In the genomic region with DNA sequence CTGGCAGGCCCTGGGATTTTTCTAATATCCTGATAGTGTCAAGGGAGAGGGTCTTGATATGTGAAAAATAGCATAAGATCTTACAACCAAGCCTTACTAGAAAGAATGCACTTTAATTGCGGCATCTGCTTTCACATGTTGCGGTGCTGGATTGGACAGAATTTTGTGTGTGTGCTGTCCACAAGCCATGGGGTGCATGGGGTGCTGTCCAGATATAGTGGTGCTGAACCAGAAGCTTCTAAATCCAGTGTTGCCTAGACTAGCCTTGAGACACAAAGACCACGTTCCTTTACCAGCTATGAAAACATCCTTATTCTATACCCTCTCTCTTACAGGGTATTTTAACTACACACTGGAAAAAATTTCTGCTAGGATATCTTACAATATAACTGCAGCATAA, we compare ENCODE assay signal across 17 cellular contexts.
DNase-seq lines count a peak whose midpoint lies in the region; ATAC-seq, FAIRE-seq and TF ChIP-seq lines count a peak whose summit lies in the region.
"Had no signal": no experiment of that assay in that cellular context is flagged by ENCODE, and none has a peak within 500 bp of the region (broad histone marks: within the 10 kb centered on the region; RNA-seq: fewer than 3 reads in every experiment).

No MANE protein-coding gene starts in this region.

- H3K4me3 ChIP-seq in HCT116 (replicated peaks in 1 of 2; ENCODE audit: low read depth in 1 of 2, low read length in 2 of 2) = no peak overlapping the region
- H3K4me3 ChIP-seq in neural progenitor cell = no peak overlapping the region
- H3K4me3 ChIP-seq in gastrocnemius medialis = no peak overlapping the region
- H3K4me3 ChIP-seq: ovary, thyroid gland had no signal

- CTCF ChIA-PET in HCT116 (lab: Charles Lee) = no interaction called here

- H3K27ac ChIP-seq in HCT116 (ENCODE audit: low read depth, low read length) (no peak overlapping the region), neural progenitor cell (no peak overlapping the region), gastrocnemius medialis (no peak overlapping the region)
- H3K27ac ChIP-seq: ovary, thyroid gland had no signal

- no peaks in the 10 kb centered on the region for H3K9me2 ChIP-seq in HCT116 (ENCODE audit: insufficient read depth)

- H3K36me3 ChIP-seq in HCT116 (ENCODE audit: control insufficient read depth in 1 of 2, insufficient read depth in 2 of 2, low read length in 2 of 2) = no peaks in the 10 kb centered on the region
- H3K36me3 ChIP-seq in neural progenitor cell = no peaks in the 10 kb centered on the region
- H3K36me3 ChIP-seq in gastrocnemius medialis = no peaks in the 10 kb centered on the region
- H3K36me3 ChIP-seq: ovary, thyroid gland had no signal

- no peak overlapping the region for H3K4me3 Mint-ChIP-seq in neural progenitor cell
- H3K4me3 Mint-ChIP-seq: HFFc6 had no signal

- no peaks in the 10 kb centered on the region for H3F3A ChIP-seq in neural progenitor cell (ENCODE audit: low read depth)

- no peak for TF ChIP-seq RAD21 in HCT116 (IDR thresholded peaks at IDR 0.05; ENCODE audit: low read depth)

- H3K4me1 ChIP-seq in HCT116 (ENCODE audit: control insufficient read depth in 1 of 2, insufficient read depth in 2 of 2, low read length in 2 of 2) = no peaks in the 10 kb centered on the region
- H3K4me1 ChIP-seq in neural progenitor cell = no peaks in the 10 kb centered on the region
- no peaks in the 10 kb centered on the region for H3K4me1 ChIP-seq in gastrocnemius medialis
- H3K4me1 ChIP-seq: thyroid gland had no signal

- no peak for DNase-seq in HCT116 (ENCODE audit: low read depth, low spot score)
- DNase-seq in NCI-H226 = peak; percentile 17
- peak; percentile 63 for DNase-seq in ecto neural progenitor cell (ENCODE audit: low spot score)
- peak; percentile 77 for DNase-seq in neural progenitor cell (ENCODE audit: low spot score)
- DNase-seq in epidermal melanocyte (ENCODE audit: insufficient read length, low spot score) = no peak
- DNase-seq in GM12892 (ENCODE audit: insufficient read length) = no peak
- no peak for DNase-seq in gastrocnemius medialis
- DNase-seq: HFFc6; NCI-H1105 treated with DMSO at 0.1 percent for 48 hours; NCI-H2171 treated with DMSO at 0.1 percent for 48 hours; ovary; stimulated activated CD4-positive, alpha-beta T cell treated with anti-CD3 and anti-CD28 coated beads, Interleukin-4, amount 100 ng/mL, for 1 hour; stimulated activated CD8-positive, alpha-beta memory T cell treated with anti-CD3 and anti-CD28 coated beads, Interleukin-4, amount 100 ng/mL, for 48 hours; thyroid gland had no signal

- H4K20me1 ChIP-seq in HCT116 (ENCODE audit: insufficient read depth) (no peaks in the 10 kb centered on the region), neural progenitor cell (ENCODE audit: low read depth) (peaks cover 3% of the 10 kb centered on the region)

- TF ChIP-seq POLR2A in HCT116 (IDR thresholded peaks at IDR 0.05; ENCODE audit: borderline replicate concordance, extremely low read depth, insufficient read depth, insufficient read length) = no peak
- no peak for TF ChIP-seq POLR2A in GM12892 (IDR thresholded peaks at IDR 0.05; ENCODE audit: low read depth, low read length)
- no peak for TF ChIP-seq POLR2A in gastrocnemius medialis (IDR thresholded peaks at IDR 0.05)

- H3K4me1 Mint-ChIP-seq in neural progenitor cell = no peaks in the 10 kb centered on the region

- H2AFZ ChIP-seq in HCT116 (ENCODE audit: low read depth, low read length, poor library complexity, severe bottlenecking) = no peak overlapping the region
- H2AFZ ChIP-seq in neural progenitor cell (replicated peaks) = no peak overlapping the region

- ATAC-seq in HCT116 = no peak
- ATAC-seq in gastrocnemius medialis = no peak
- ATAC-seq: activated naive CD4-positive, alpha-beta T cell treated with anti-CD3 and anti-CD28 coated beads, Interleukin-2, amount 50 U/mL, for 72 hours had no signal

- no peak overlapping the region for H3K9ac ChIP-seq in HCT116 (ENCODE audit: low read length)
- no peak overlapping the region for H3K9ac ChIP-seq in neural progenitor cell

- H3K36me3 Mint-ChIP-seq in neural progenitor cell = no peaks in the 10 kb centered on the region
- H3K36me3 Mint-ChIP-seq: activated naive CD4-positive, alpha-beta T cell treated with anti-CD3 and anti-CD28 coated beads, Interleukin-2, amount 50 U/mL, for 72 hours had no signal

- intact Hi-C loops in HCT116 (cut with micrococcal nuclease) (no loop called here), gastrocnemius medialis (cut with DNase I; ENCODE audit: low total_unique reads) (no loop called here)

- H3K27ac Mint-ChIP-seq in neural progenitor cell = no peak overlapping the region
- H3K27ac Mint-ChIP-seq: activated naive CD4-positive, alpha-beta T cell treated with anti-CD3 and anti-CD28 coated beads, Interleukin-2, amount 50 U/mL, for 72 hours; HFFc6 had no signal

- FAIRE-seq in GM12892 (lab: Jason Lieb, UNC) = no peak
- FAIRE-seq: D721Med, GM18507 had no signal

- no TSS peak for BruUV-seq in HCT116 (replicated peaks; lab: Mats Ljungman, UMichigan)

- no peaks in the 10 kb centered on the region; a peak in 1 of 4 replicates for H3K9me3 ChIP-seq in HCT116 (ENCODE audit: control insufficient read depth in 1 of 2, insufficient read depth in 1 of 2, low read depth in 1 of 2, low read length in 2 of 2)
- no peaks in the 10 kb centered on the region for H3K9me3 ChIP-seq in neural progenitor cell (ENCODE audit: low read depth)
- no peaks in the 10 kb centered on the region for H3K9me3 ChIP-seq in gastrocnemius medialis
- H3K9me3 ChIP-seq: ovary, thyroid gland had no signal

- H3K9me3 Mint-ChIP-seq in neural progenitor cell = no peaks in the 10 kb centered on the region

- H3K4me2 ChIP-seq in HCT116 (ENCODE audit: low read length) = no peak overlapping the region
- H3K4me2 ChIP-seq in neural progenitor cell = no peak overlapping the region

- in situ Hi-C loops in gastrocnemius medialis (cut with MboI; ENCODE audit: low sequenced_read_pairs in 4 of 4) = no loop called here

- peaks cover 12% of the 10 kb centered on the region for H3K27me3 Mint-ChIP-seq in neural progenitor cell (ENCODE audit: insufficient read depth, low read depth)

- POLR2A ChIA-PET in HCT116 (lab: Charles Lee) = no interaction called here

- TF ChIP-seq CTCF in HCT116 (IDR thresholded peaks at IDR 0.05 in 2 of 3, conservative IDR thresholded peaks at IDR 0.05 in 1 of 3; ENCODE audit: borderline replicate concordance in 1 of 3, insufficient read depth in 1 of 3, low read depth in 2 of 3, low read length in 2 of 3) (no peak), neural progenitor cell (IDR thresholded peaks at IDR 0.05) (no peak), gastrocnemius medialis (IDR thresholded peaks at IDR 0.05 in 4 of 5, conservative IDR thresholded peaks at IDR 0.05 in 1 of 5) (no peak)

- no peaks in the 10 kb centered on the region for H3K79me2 ChIP-seq in HCT116 (ENCODE audit: insufficient read depth, low read length)
- H3K79me2 ChIP-seq in neural progenitor cell (ENCODE audit: low read depth) = no peaks in the 10 kb centered on the region

- H3K27me3 ChIP-seq in HCT116 (ENCODE audit: insufficient read depth, low read length) = no peaks in the 10 kb centered on the region
- no peaks in the 10 kb centered on the region for H3K27me3 ChIP-seq in neural progenitor cell
- no peaks in the 10 kb centered on the region for H3K27me3 ChIP-seq in gastrocnemius medialis
- H3K27me3 ChIP-seq: ovary, thyroid gland had no signal

- RAD21 ChIA-PET in HCT116 (lab: Charles Lee; ENCODE audit: low non-redundant PET in 1 of 2, low total read pairs in 2 of 2, uncharacterized antibody in 2 of 2, unreplicated experiment in 2 of 2) = no interaction called here

TF ChIP-seq in HCT116, 20 proteins besides CTCF, POLR2A, EP300 and RAD21:
- TF ChIP-seq SRF (IDR thresholded peaks at IDR 0.05; ENCODE audit: low read depth) (no peak), JUND (IDR thresholded peaks at IDR 0.05) (no peak)
- TF ChIP-seq, protein P1, sequence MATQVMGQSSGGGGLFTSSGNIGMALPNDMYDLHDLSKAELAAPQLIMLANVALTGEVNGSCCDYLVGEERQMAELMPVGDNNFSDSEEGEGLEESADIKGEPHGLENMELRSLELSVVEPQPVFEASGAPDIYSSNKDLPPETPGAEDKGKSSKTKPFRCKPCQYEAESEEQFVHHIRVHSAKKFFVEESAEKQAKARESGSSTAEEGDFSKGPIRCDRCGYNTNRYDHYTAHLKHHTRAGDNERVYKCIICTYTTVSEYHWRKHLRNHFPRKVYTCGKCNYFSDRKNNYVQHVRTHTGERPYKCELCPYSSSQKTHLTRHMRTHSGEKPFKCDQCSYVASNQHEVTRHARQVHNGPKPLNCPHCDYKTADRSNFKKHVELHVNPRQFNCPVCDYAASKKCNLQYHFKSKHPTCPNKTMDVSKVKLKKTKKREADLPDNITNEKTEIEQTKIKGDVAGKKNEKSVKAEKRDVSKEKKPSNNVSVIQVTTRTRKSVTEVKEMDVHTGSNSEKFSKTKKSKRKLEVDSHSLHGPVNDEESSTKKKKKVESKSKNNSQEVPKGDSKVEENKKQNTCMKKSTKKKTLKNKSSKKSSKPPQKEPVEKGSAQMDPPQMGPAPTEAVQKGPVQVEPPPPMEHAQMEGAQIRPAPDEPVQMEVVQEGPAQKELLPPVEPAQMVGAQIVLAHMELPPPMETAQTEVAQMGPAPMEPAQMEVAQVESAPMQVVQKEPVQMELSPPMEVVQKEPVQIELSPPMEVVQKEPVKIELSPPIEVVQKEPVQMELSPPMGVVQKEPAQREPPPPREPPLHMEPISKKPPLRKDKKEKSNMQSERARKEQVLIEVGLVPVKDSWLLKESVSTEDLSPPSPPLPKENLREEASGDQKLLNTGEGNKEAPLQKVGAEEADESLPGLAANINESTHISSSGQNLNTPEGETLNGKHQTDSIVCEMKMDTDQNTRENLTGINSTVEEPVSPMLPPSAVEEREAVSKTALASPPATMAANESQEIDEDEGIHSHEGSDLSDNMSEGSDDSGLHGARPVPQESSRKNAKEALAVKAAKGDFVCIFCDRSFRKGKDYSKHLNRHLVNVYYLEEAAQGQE (IDR thresholded peaks at IDR 0.05; ENCODE audit: low read depth) = peak; percentile 43
TF ChIP-seq in HCT116: peak in this region for 1.

Comparison
In these comparisons a context has a peak if more than half of its experiments do, and no peak if none do; other contexts are left out.
1. DNase-seq: peak in NCI-H226 (single experiment), ecto neural progenitor cell (single experiment) and neural progenitor cell (single experiment); none in HCT116 (single experiment), epidermal melanocyte (single experiment), GM12892 (single experiment) and gastrocnemius medialis (0 of 2).